21 cellular contexts compared by ENCODE assay signal in genomic region chr18:37419272-37419671, GRCh38.
DNase-seq lines count a peak whose midpoint lies in the region; ATAC-seq and TF ChIP-seq lines count a peak whose summit lies in the region.
"Had no signal": no experiment of that assay in that cellular context is flagged by ENCODE, and none has a peak within 500 bp of the region (broad histone marks: within the 10 kb centered on the region; RNA-seq: fewer than 3 reads in every experiment).

No MANE protein-coding gene starts in this region.

- TF ChIP-seq POLR2A in HCT116 (IDR thresholded peaks at IDR 0.05; ENCODE audit: borderline replicate concordance, extremely low read depth, insufficient read depth, insufficient read length) (no peak), vagina (IDR thresholded peaks at IDR 0.05) (no peak)

- H3K4me1 ChIP-seq in HCT116 (ENCODE audit: control insufficient read depth in 1 of 2, insufficient read depth in 2 of 2, low read length in 2 of 2) = peaks cover 13 to 37% of the 10 kb centered on the region in 2 experiments; a peak in 3 of 4 replicates
- no peaks in the 10 kb centered on the region for H3K4me1 ChIP-seq in vagina
- H3K4me1 ChIP-seq: ascending aorta, upper lobe of left lung had no signal

- no peaks in the 10 kb centered on the region for H3K9me3 ChIP-seq in HCT116 (ENCODE audit: control insufficient read depth in 1 of 2, insufficient read depth in 1 of 2, low read depth in 1 of 2, low read length in 2 of 2)
- no peaks in the 10 kb centered on the region for H3K9me3 ChIP-seq in vagina
- H3K9me3 ChIP-seq: ascending aorta, upper lobe of left lung had no signal

- H3K9me3 Mint-ChIP-seq in WTC11 = no peaks in the 10 kb centered on the region
- peaks cover 0 to 2% of the 10 kb centered on the region in 2 donors for H3K9me3 Mint-ChIP-seq in stimulated activated naive B cell treated with anti-CD40 and anti-IgM and Interleukin-4, amounts not matched to agents 10 μg/mL and 1 μg/mL and 100 μg/mL, for 72 hours
- H3K9me3 Mint-ChIP-seq: stimulated activated naive CD8-positive, alpha-beta T cell treated with anti-CD3 and anti-CD28 coated beads, Interleukin-15, Interleukin-2, amounts not matched to agents 100 ng/mL and 50 ng/mL, for 24 hours had no signal

- H3K27me3 Mint-ChIP-seq in WTC11 (ENCODE audit: low read depth) = peaks cover 33% of the 10 kb centered on the region
- H3K27me3 Mint-ChIP-seq in stimulated activated naive B cell treated with anti-CD40 and anti-IgM and Interleukin-4, amounts not matched to agents 10 μg/mL and 1 μg/mL and 100 μg/mL, for 72 hours = peaks cover 3 to 6% of the 10 kb centered on the region in 2 donors
- H3K27me3 Mint-ChIP-seq: activated CD4-positive, alpha-beta T cell treated with anti-CD3 and anti-CD28 coated beads for 36 hours; stimulated activated naive CD8-positive, alpha-beta T cell treated with anti-CD3 and anti-CD28 coated beads, Interleukin-15, Interleukin-2, amounts not matched to agents 100 ng/mL and 50 ng/mL, for 24 hours had no signal

- TF ChIP-seq CTCF in HCT116 (IDR thresholded peaks at IDR 0.05 in 2 of 3, conservative IDR thresholded peaks at IDR 0.05 in 1 of 3; ENCODE audit: borderline replicate concordance in 1 of 3, insufficient read depth in 1 of 3, low read depth in 2 of 3, low read length in 2 of 3) (no peak), WTC11 (IDR thresholded peaks at IDR 0.05) (no peak), vagina (IDR thresholded peaks at IDR 0.05) (no peak)

- H2AFZ ChIP-seq in HCT116 (ENCODE audit: low read depth, low read length, poor library complexity, severe bottlenecking) = no peak overlapping the region

- no peaks in the 10 kb centered on the region for H3K36me3 Mint-ChIP-seq in WTC11
- H3K36me3 Mint-ChIP-seq in stimulated activated naive B cell treated with anti-CD40 and anti-IgM and Interleukin-4, amounts not matched to agents 10 μg/mL and 1 μg/mL and 100 μg/mL, for 72 hours = no peaks in the 10 kb centered on the region

- DNase-seq in AG08395 (ENCODE audit: low spot score) (peak; percentile 54), HCT116 (ENCODE audit: low read depth, low spot score) (no peak), WTC11 (ENCODE audit: low spot score) (no peak), kidney glomerular epithelial cell (lab: John Stamatoyannopoulos, UW) (peak; percentile 77), vagina (ENCODE audit: extremely low spot score in 2 of 2) (no peak), dermis blood vessel endothelial cell (no peak)
- DNase-seq in stimulated activated naive B cell treated with anti-CD40 and anti-IgM and Interleukin-4, amounts not matched to agents 10 μg/mL and 1 μg/mL and 100 μg/mL, for 72 hours = no peak
- no peak for DNase-seq in stimulated activated naive CD8-positive, alpha-beta T cell treated with anti-CD3 and anti-CD28 coated beads, Interleukin-15, Interleukin-2, amounts not matched to agents 100 U/mL and 50 U/mL, for 24 hours
- DNase-seq: activated CD4-positive, alpha-beta T cell treated with anti-CD3 and anti-CD28 coated beads for 36 hours; activated gamma-delta T cell treated with Interleukin-2 at 50 U/mL for 16 hours; cortex of kidney; KBM-7; NCI-H1092 treated with DMSO at 0.1 percent for 48 hours; NCI-H2081 treated with DMSO at 0.1 percent for 48 hours; NCI-H526; retina; stimulated activated CD4-positive, alpha-beta T cell treated with anti-CD3 and anti-CD28 coated beads, Interleukin-15, amount 100 ng/mL, for 24 hours; T1000; upper lobe of left lung had no signal

- peak overlapping the region; percentile 23; the same call in 1 of the 2 replicates for H3K4me2 ChIP-seq in HCT116 (ENCODE audit: low read length)

- no peak overlapping the region for H3K27ac ChIP-seq in HCT116 (ENCODE audit: low read depth, low read length)
- H3K27ac ChIP-seq in vagina = no peak overlapping the region
- H3K27ac ChIP-seq: ascending aorta, upper lobe of left lung had no signal

- POLR2A ChIA-PET in HCT116 (lab: Charles Lee) = no interaction called here
- POLR2A ChIA-PET in WTC11 (lab: Charles Lee) = no interaction called here

- peaks cover 23% of the 10 kb centered on the region for H3K4me1 Mint-ChIP-seq in WTC11
- no peaks in the 10 kb centered on the region for H3K4me1 Mint-ChIP-seq in stimulated activated naive B cell treated with anti-CD40 and anti-IgM and Interleukin-4, amounts not matched to agents 10 μg/mL and 1 μg/mL and 100 μg/mL, for 72 hours
- H3K4me1 Mint-ChIP-seq: activated CD4-positive, alpha-beta T cell treated with anti-CD3 and anti-CD28 coated beads for 36 hours had no signal

- H3K4me3 Mint-ChIP-seq in WTC11 = no peak overlapping the region
- no peak overlapping the region for H3K4me3 Mint-ChIP-seq in stimulated activated naive B cell treated with anti-CD40 and anti-IgM and Interleukin-4, amounts not matched to agents 10 μg/mL and 1 μg/mL and 100 μg/mL, for 72 hours
- H3K4me3 Mint-ChIP-seq: activated CD4-positive, alpha-beta T cell treated with anti-CD3 and anti-CD28 coated beads for 36 hours; stimulated activated naive CD8-positive, alpha-beta T cell treated with anti-CD3 and anti-CD28 coated beads, Interleukin-15, Interleukin-2, amounts not matched to agents 100 ng/mL and 50 ng/mL, for 24 hours had no signal

- RAD21 ChIA-PET in HCT116 (lab: Charles Lee; ENCODE audit: low non-redundant PET in 1 of 2, low total read pairs in 2 of 2, uncharacterized antibody in 2 of 2, unreplicated experiment in 2 of 2) = no interaction called here

- no peaks in the 10 kb centered on the region for H4K20me1 ChIP-seq in HCT116 (ENCODE audit: insufficient read depth)

- no peak overlapping the region for H3K9ac ChIP-seq in HCT116 (ENCODE audit: low read length)

- no peak for TF ChIP-seq RAD21 in HCT116 (IDR thresholded peaks at IDR 0.05; ENCODE audit: low read depth)

- intact Hi-C loops in HCT116 (cut with micrococcal nuclease) = no loop called here
- intact Hi-C loops in vagina (cut with DNase I) = no loop called here

- no peaks in the 10 kb centered on the region for H3K79me2 ChIP-seq in HCT116 (ENCODE audit: insufficient read depth, low read length)

- H3K27ac Mint-ChIP-seq in WTC11 = no peak overlapping the region
- no peak overlapping the region for H3K27ac Mint-ChIP-seq in stimulated activated naive B cell treated with anti-CD40 and anti-IgM and Interleukin-4, amounts not matched to agents 10 μg/mL and 1 μg/mL and 100 μg/mL, for 72 hours
- H3K27ac Mint-ChIP-seq: activated CD4-positive, alpha-beta T cell treated with anti-CD3 and anti-CD28 coated beads for 36 hours; stimulated activated naive CD8-positive, alpha-beta T cell treated with anti-CD3 and anti-CD28 coated beads, Interleukin-15, Interleukin-2, amounts not matched to agents 100 ng/mL and 50 ng/mL, for 24 hours had no signal

- H3K9me2 ChIP-seq in HCT116 (ENCODE audit: insufficient read depth) = no peaks in the 10 kb centered on the region

- CTCF ChIA-PET in HCT116 (lab: Charles Lee) = no interaction called here
- CTCF ChIA-PET in WTC11 (lab: Charles Lee) = no interaction called here

- H3K27me3 ChIP-seq in HCT116 (ENCODE audit: insufficient read depth, low read length) (peaks cover 4% of the 10 kb centered on the region), vagina (no peaks in the 10 kb centered on the region)
- H3K27me3 ChIP-seq: ascending aorta, upper lobe of left lung had no signal

- H3K4me3 ChIP-seq in HCT116 (replicated peaks in 1 of 2; ENCODE audit: low read depth in 1 of 2, low read length in 2 of 2) = no peak overlapping the region
- no peak overlapping the region for H3K4me3 ChIP-seq in vagina
- H3K4me3 ChIP-seq: ascending aorta, upper lobe of left lung had no signal

- H3K36me3 ChIP-seq in HCT116 (ENCODE audit: control insufficient read depth in 1 of 2, insufficient read depth in 2 of 2, low read length in 2 of 2) = no peaks in the 10 kb centered on the region
- no peaks in the 10 kb centered on the region for H3K36me3 ChIP-seq in vagina
- H3K36me3 ChIP-seq: ascending aorta, upper lobe of left lung had no signal

- ATAC-seq in HCT116 (peak; percentile 63), WTC11 (peak; percentile 54)
- ATAC-seq in stimulated activated naive B cell treated with anti-CD40 and anti-IgM and Interleukin-4, amounts not matched to agents 10 μg/mL and 1 μg/mL and 100 μg/mL, for 72 hours (replicated peaks) = no peak
- ATAC-seq in stimulated activated naive CD8-positive, alpha-beta T cell treated with anti-CD3 and anti-CD28 coated beads, Interleukin-15, Interleukin-2, amounts not matched to agents 100 U/mL and 50 U/mL, for 24 hours = no peak
- ATAC-seq: activated CD4-positive, alpha-beta T cell treated with anti-CD3 and anti-CD28 coated beads for 36 hours had no signal

- no TSS peak for BruUV-seq in HCT116 (replicated peaks; lab: Mats Ljungman, UMichigan)

TF ChIP-seq in HCT116, 20 proteins besides CTCF, POLR2A, EP300 and RAD21:
- TF ChIP-seq SP1 (IDR thresholded peaks at IDR 0.05; ENCODE audit: low read depth) (no peak), EZH2 (IDR thresholded peaks at IDR 0.05) (no peak), POLR2AphosphoS5 (IDR thresholded peaks at IDR 0.05; ENCODE audit: low read depth, low read length) (no peak), SIN3A (IDR thresholded peaks at IDR 0.05; ENCODE audit: low read depth) (no peak), EGR1 (IDR thresholded peaks at IDR 0.05; ENCODE audit: low read depth) (no peak), JUND (IDR thresholded peaks at IDR 0.05) (no peak)

TF ChIP-seq in WTC11, 78 proteins besides CTCF, POLR2A, EP300 and RAD21 (continues in another document):
- TF ChIP-seq TP53 (CRISPR knock-in tag; IDR thresholded peaks at IDR 0.05) (no peak), CDX4 (CRISPR knock-in tag; IDR thresholded peaks at IDR 0.05; ENCODE audit: borderline replicate concordance) (no peak)
- TF ChIP-seq, protein P1, sequence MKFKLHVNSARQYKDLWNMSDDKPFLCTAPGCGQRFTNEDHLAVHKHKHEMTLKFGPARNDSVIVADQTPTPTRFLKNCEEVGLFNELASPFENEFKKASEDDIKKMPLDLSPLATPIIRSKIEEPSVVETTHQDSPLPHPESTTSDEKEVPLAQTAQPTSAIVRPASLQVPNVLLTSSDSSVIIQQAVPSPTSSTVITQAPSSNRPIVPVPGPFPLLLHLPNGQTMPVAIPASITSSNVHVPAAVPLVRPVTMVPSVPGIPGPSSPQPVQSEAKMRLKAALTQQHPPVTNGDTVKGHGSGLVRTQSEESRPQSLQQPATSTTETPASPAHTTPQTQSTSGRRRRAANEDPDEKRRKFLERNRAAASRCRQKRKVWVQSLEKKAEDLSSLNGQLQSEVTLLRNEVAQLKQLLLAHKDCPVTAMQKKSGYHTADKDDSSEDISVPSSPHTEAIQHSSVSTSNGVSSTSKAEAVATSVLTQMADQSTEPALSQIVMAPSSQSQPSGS (CRISPR knock-in tag; IDR thresholded peaks at IDR 0.05; ENCODE audit: borderline replicate concordance, low read depth) = no peak

Comparison
In these comparisons a context has a peak if more than half of its experiments do, and no peak if none do; other contexts are left out.
1. DNase-seq: peak in AG08395 (single experiment) and kidney glomerular epithelial cell (single experiment); none in HCT116 (single experiment), WTC11 (single experiment), stimulated activated naive B cell treated with anti-CD40 and anti-IgM and Interleukin-4, amounts not matched to agents 10 μg/mL and 1 μg/mL and 100 μg/mL, for 72 hours (single experiment), stimulated activated naive CD8-positive, alpha-beta T cell treated with anti-CD3 and anti-CD28 coated beads, Interleukin-15, Interleukin-2, amounts not matched to agents 100 U/mL and 50 U/mL, for 24 hours (single experiment), vagina (0 of 2) and dermis blood vessel endothelial cell (single experiment).
2. ATAC-seq: peak in HCT116 (single experiment) and WTC11 (single experiment); none in stimulated activated naive B cell treated with anti-CD40 and anti-IgM and Interleukin-4, amounts not matched to agents 10 μg/mL and 1 μg/mL and 100 μg/mL, for 72 hours (0 of 2) and stimulated activated naive CD8-positive, alpha-beta T cell treated with anti-CD3 and anti-CD28 coated beads, Interleukin-15, Interleukin-2, amounts not matched to agents 100 U/mL and 50 U/mL, for 24 hours (single experiment).